In genomic region chr2:200538139-200538538, GRCh38 we compare ENCODE assay signal across 24 cellular contexts. TPM values are rescaled to one million over a fixed set of nuclear protein-coding genes. Genes with fewer than 3 reads are reported as not detected.
"Had no signal": no experiment of that assay in that cellular context is flagged by ENCODE, and none has a peak within 500 bp of the region (broad histone marks: within the 10 kb centered on the region; RNA-seq: fewer than 3 reads in every experiment).

No MANE protein-coding gene starts in this region.

- H3K27ac Mint-ChIP-seq: activated CD8-positive, alpha-beta T cell treated with anti-CD3 and anti-CD28 coated beads for 36 hours; activated naive CD4-positive, alpha-beta T cell treated with anti-CD3 and anti-CD28 coated beads, Interleukin-2, amount 50 U/mL, for 24 hours; activated T-cell treated with anti-CD3 and anti-CD28 coated beads, Interleukin-2, amount 50 U/mL, for 72 hours; activated T-helper 17 cell treated with anti-CD3 and anti-CD28 coated beads, Interleukin-2, amount 50 U/mL, for 72 hours; brain; T-helper 1 cell treated with Interleukin-12 subunit alpha and Interleukin-12 subunit beta and Interleukin-4 antibody, amounts not matched to agents 30 μg/mL and 1 μg/mL, for 36 hours; T-helper 2 cell treated with Interferon-gamma antibody and Interleukin-4, amounts not matched to agents 5 μg/mL and 100 μg/mL, for 36 hours; WTC11 had no signal

- H3K4me1 Mint-ChIP-seq: activated naive CD4-positive, alpha-beta T cell treated with anti-CD3 and anti-CD28 coated beads, Interleukin-2, amount 50 U/mL, for 24 hours; activated T-helper 17 cell treated with anti-CD3 and anti-CD28 coated beads, Interleukin-2, amount 50 U/mL, for 72 hours; brain had no signal

- FAIRE-seq: K562 had no signal

- H3K27me3 Mint-ChIP-seq: activated CD8-positive, alpha-beta T cell treated with anti-CD3 and anti-CD28 coated beads for 36 hours; activated naive CD4-positive, alpha-beta T cell treated with anti-CD3 and anti-CD28 coated beads, Interleukin-2, amount 50 U/mL, for 24 hours; activated T-helper 17 cell treated with anti-CD3 and anti-CD28 coated beads, Interleukin-2, amount 50 U/mL, for 72 hours; brain had no signal

- H3K4me3 Mint-ChIP-seq: activated CD8-positive, alpha-beta T cell treated with anti-CD3 and anti-CD28 coated beads for 36 hours; activated naive CD4-positive, alpha-beta T cell treated with anti-CD3 and anti-CD28 coated beads, Interleukin-2, amount 50 U/mL, for 24 hours; activated T-cell treated with anti-CD3 and anti-CD28 coated beads, Interleukin-2, amount 50 U/mL, for 72 hours; activated T-helper 17 cell treated with anti-CD3 and anti-CD28 coated beads, Interleukin-2, amount 50 U/mL, for 72 hours; brain; T-helper 1 cell treated with Interleukin-12 subunit alpha and Interleukin-12 subunit beta and Interleukin-4 antibody, amounts not matched to agents 30 μg/mL and 1 μg/mL, for 36 hours; T-helper 2 cell treated with Interferon-gamma antibody and Interleukin-4, amounts not matched to agents 5 μg/mL and 100 μg/mL, for 36 hours; WTC11 had no signal

- H3K9me3 Mint-ChIP-seq: activated CD8-positive, alpha-beta T cell treated with anti-CD3 and anti-CD28 coated beads for 36 hours; activated naive CD4-positive, alpha-beta T cell treated with anti-CD3 and anti-CD28 coated beads, Interleukin-2, amount 50 U/mL, for 24 hours; activated T-helper 17 cell treated with anti-CD3 and anti-CD28 coated beads, Interleukin-2, amount 50 U/mL, for 72 hours; brain had no signal

- ATAC-seq: activated CD4-positive, CD25-positive, alpha-beta regulatory T cell treated with anti-CD3 and anti-CD28 coated beads, Interleukin-2, amount 50 U/mL, for 24 hours; activated CD8-positive, alpha-beta T cell treated with anti-CD3 and anti-CD28 coated beads for 36 hours; activated T-cell treated with anti-CD3 and anti-CD28 coated beads, Interleukin-2, amount 50 U/mL, for 72 hours; activated T-helper 17 cell treated with anti-CD3 and anti-CD28 coated beads, Interleukin-2, amount 50 U/mL, for 72 hours; K562; WTC11 had no signal

- DNase-seq: activated CD4-positive, alpha-beta T cell treated with anti-CD3 and anti-CD28 coated beads for 4 hours; activated CD8-positive, alpha-beta T cell treated with anti-CD3 and anti-CD28 coated beads for 36 hours; activated gamma-delta T cell; activated naive CD4-positive, alpha-beta T cell treated with Interleukin-2 at 50 U/mL for 16 hours; activated T-cell treated with anti-CD3 and anti-CD28 coated beads, Interleukin-2, amount 50 U/mL, for 1 hour; activated T-cell treated with anti-CD3 and anti-CD28 coated beads, Interleukin-2, amount 50 U/mL, for 72 hours; anterior cingulate cortex; central memory CD4-positive, alpha-beta T cell; NCI-H1105; NCI-H1417 treated with DMSO at 0.1 percent for 48 hours; NCI-H187 treated with DMSO at 0.1 percent for 48 hours; NCI-H2081; NCI-H345; NCI-H524 treated with DMSO at 0.1 percent for 48 hours; Right ventricle myocardium superior had no signal

- H3K4me3 ChIP-seq: K562 had no signal

RNA-seq across cellular contexts. Expression of gene AOX1, which starts 47.7 kb away (rescaled TPM):
- total RNA-seq: activated CD8-positive, alpha-beta memory T cell treated with anti-CD3 and anti-CD28 coated beads for 36 hours had no signal
